Comparison of ENCODE assay signal across 29 cellular contexts in the genomic region with DNA sequence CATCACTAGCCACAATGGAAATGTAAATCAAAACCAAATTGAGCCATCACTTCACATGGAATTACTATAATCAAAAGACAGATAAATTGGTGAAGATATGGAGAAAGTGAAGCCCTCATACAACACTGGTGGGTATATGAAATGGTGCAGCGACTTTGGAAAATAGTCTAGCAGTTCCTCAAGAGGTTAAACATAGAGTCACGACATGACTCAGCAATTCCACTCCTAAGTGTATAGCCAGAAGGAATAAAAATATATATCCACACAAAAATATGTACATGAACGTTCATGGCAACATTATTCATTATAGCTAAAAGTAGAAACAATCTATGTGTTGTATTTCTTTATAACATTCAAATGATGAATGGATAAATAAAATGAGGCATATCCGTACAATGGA. TPM values are rescaled to one million over a fixed set of nuclear protein-coding genes. Genes with fewer than 3 reads are reported as not detected.
DNase-seq lines count a peak whose midpoint lies in the region; ATAC-seq, FAIRE-seq and TF ChIP-seq lines count a peak whose summit lies in the region.
"Had no signal": no experiment of that assay in that cellular context is flagged by ENCODE, and none has a peak within 500 bp of the region (broad histone marks: within the 10 kb centered on the region; RNA-seq: fewer than 3 reads in every experiment).

No MANE protein-coding gene starts in this region.

- no peak for TF ChIP-seq RAD21 in HepG2 (CRISPR knock-in tag; IDR thresholded peaks at IDR 0.05)

- H3K4me3 Mint-ChIP-seq in nephron: no peak overlapping the region
- H3K4me3 Mint-ChIP-seq: B cell; CD4-positive, alpha-beta memory T cell; CD4-positive, CD25-positive, alpha-beta regulatory T cell; CD8-positive, alpha-beta memory T cell had no signal

- H3K36me3 Mint-ChIP-seq in nephron (ENCODE audit: low read depth): peaks cover 8% of the 10 kb centered on the region
- H3K36me3 Mint-ChIP-seq: CD4-positive, alpha-beta memory T cell; CD4-positive, CD25-positive, alpha-beta regulatory T cell; CD8-positive, alpha-beta memory T cell had no signal

- peaks cover 3% of the 10 kb centered on the region for H3K9me3 Mint-ChIP-seq in nephron

- no peak for FAIRE-seq in HepG2 (lab: Jason Lieb, UNC)
- FAIRE-seq: A204.1, GM12878, GM12892, GM18507, GM19239 had no signal

- ATAC-seq in HepG2 (no peak), right lobe of liver (no peak), Panc1 (no peak), GM18909 (IDR thresholded peaks at IDR 0.05; ENCODE audit: poor library complexity, unreplicated experiment) (no peak), left colon (no peak)
- ATAC-seq: GM12878 had no signal

- H3K27me3 ChIP-seq in HepG2 (ENCODE audit: control insufficient read depth in 1 of 2, insufficient read depth in 2 of 2, low read length in 2 of 2): no peaks in the 10 kb centered on the region
- no peaks in the 10 kb centered on the region for H3K27me3 ChIP-seq in right lobe of liver
- no peaks in the 10 kb centered on the region for H3K27me3 ChIP-seq in Panc1 (ENCODE audit: control insufficient read depth, insufficient read depth, low read length)
- H3K27me3 ChIP-seq: BLaER1 treated with 17β-estradiol and CSF1 and Interleukin-3, amounts not matched to agents 10 nM and 100 nM had no signal

- TF ChIP-seq EP300 in HepG2 (IDR thresholded peaks at IDR 0.05; ENCODE audit: low read depth in 2 of 2, low read length in 2 of 2): no peak
- no peak for TF ChIP-seq EP300 in HepG2 (CRISPR knock-in tag; IDR thresholded peaks at IDR 0.05; ENCODE audit: borderline replicate concordance)

- H3K27me3 Mint-ChIP-seq in nephron (ENCODE audit: low read depth): no peaks in the 10 kb centered on the region
- H3K27me3 Mint-ChIP-seq: CD4-positive, alpha-beta memory T cell; CD4-positive, CD25-positive, alpha-beta regulatory T cell had no signal

- H2AFZ ChIP-seq in HepG2 (ENCODE audit: low read length): no peak overlapping the region

- in situ Hi-C loops in HepG2 (cut with HindIII; ENCODE audit: extremely low pct_ligation_motif_present, low pct_unique_long_range_greater_than_20kb): no loop called here
- in situ Hi-C loops in Panc1 (cut with HindIII; ENCODE audit: low pct_unique_long_range_greater_than_20kb, low sequenced_read_pairs): no loop called here

- H3K79me2 ChIP-seq in HepG2 (ENCODE audit: insufficient read depth, low read length): no peaks in the 10 kb centered on the region

- peak overlapping the region in 2 of 3 experiments; percentile 37 to 64 for H3K27ac Mint-ChIP-seq in nephron
- H3K27ac Mint-ChIP-seq: B cell; CD4-positive, alpha-beta memory T cell; CD4-positive, CD25-positive, alpha-beta regulatory T cell; CD8-positive, alpha-beta memory T cell had no signal

- H3K4me3 ChIP-seq in HepG2 (replicated peaks in 1 of 3; ENCODE audit: insufficient read depth in 1 of 3, low read depth in 2 of 3, low read length in 3 of 3) (no peak overlapping the region), right lobe of liver (no peak overlapping the region), HEK293 (ENCODE audit: low read depth, low read length) (no peak overlapping the region), Panc1 (ENCODE audit: low read depth in 2 of 2, low read length in 2 of 2) (no peak overlapping the region)
- H3K4me3 ChIP-seq: BLaER1 treated with 17β-estradiol and CSF1 and Interleukin-3, amounts not matched to agents 10 nM and 100 nM; GM12878 had no signal

- intact Hi-C loops in HepG2 (cut with micrococcal nuclease; ENCODE audit: unreplicated experiment): no loop called here
- intact Hi-C loops in right lobe of liver (cut with DNase I): no loop called here
- intact Hi-C loops in Panc1 (cut with micrococcal nuclease; ENCODE audit: unreplicated experiment): no loop called here
- intact Hi-C loops in left colon (cut with DNase I, micrococcal nuclease): no loop called here

- H3K9me3 ChIP-seq in HepG2 (ENCODE audit: low read length) (no peaks in the 10 kb centered on the region), right lobe of liver (no peaks in the 10 kb centered on the region), HEK293 (ENCODE audit: control insufficient read depth, insufficient read depth, low read depth, low read length) (no peaks in the 10 kb centered on the region), Panc1 (ENCODE audit: control insufficient read depth, insufficient read depth, low read depth, low read length) (no peaks in the 10 kb centered on the region)
- H3K9me3 ChIP-seq: BLaER1 treated with 17β-estradiol and CSF1 and Interleukin-3, amounts not matched to agents 10 nM and 100 nM had no signal

- peaks cover 21% of the 10 kb centered on the region for H3K4me1 ChIP-seq in HepG2 (ENCODE audit: insufficient read depth, low read length)
- H3K4me1 ChIP-seq in right lobe of liver: no peaks in the 10 kb centered on the region
- H3K4me1 ChIP-seq in HEK293 (ENCODE audit: control insufficient read depth, insufficient read depth, low read length): peaks cover 19% of the 10 kb centered on the region
- H3K4me1 ChIP-seq in Panc1 (ENCODE audit: control insufficient read depth, insufficient read depth, low read length): peaks cover 34% of the 10 kb centered on the region
- H3K4me1 ChIP-seq: BLaER1 treated with 17β-estradiol and CSF1 and Interleukin-3, amounts not matched to agents 10 nM and 100 nM had no signal

- POLR2A ChIA-PET in HepG2 (lab: Yijun Ruan, JAX): no interaction called here
- POLR2A ChIA-PET in HEK293 (lab: Yijun Ruan, JAX): no interaction called here
- POLR2A ChIA-PET in Panc1 (lab: Charles Lee): no interaction called here

- CTCF ChIA-PET in HepG2 (lab: Yijun Ruan, JAX; ENCODE audit: low intra/inter-chr PET ratio, low total read pairs): no interaction called here
- CTCF ChIA-PET in HEK293 (lab: Yijun Ruan, JAX): no interaction called here
- CTCF ChIA-PET in Panc1 (lab: Charles Lee): no interaction called here

- BruUV-seq in HepG2 (replicated peaks; lab: Mats Ljungman, UMichigan) (no TSS peak), Panc1 (replicated peaks; lab: Mats Ljungman, UMichigan) (no TSS peak)

- DNase-seq in HepG2 (ENCODE audit: low spot score): no peak
- no peak for DNase-seq in right lobe of liver
- no peak for DNase-seq in Panc1 (ENCODE audit: low read depth, low spot score)
- DNase-seq in KG1 (lab: John Stamatoyannopoulos, UW): no peak
- no peak for DNase-seq in left colon
- DNase-seq: 8988T; AML-193; CD4-positive, alpha-beta memory T cell; CD4-positive, CD25-positive, alpha-beta regulatory T cell; CD8-positive, alpha-beta memory T cell; COR-L47; DMS 273 treated with DMSO at 0.1 percent for 48 hours; DMS153; DMS53; DMS79; DND-41; EL; GDM1 had no signal

- H3K36me3 ChIP-seq in HepG2 (replicated peaks in 1 of 2; ENCODE audit: control insufficient read depth in 1 of 2, insufficient read depth in 2 of 2, low read length in 2 of 2): no peaks in the 10 kb centered on the region
- no peaks in the 10 kb centered on the region for H3K36me3 ChIP-seq in right lobe of liver
- H3K36me3 ChIP-seq in HEK293 (ENCODE audit: control insufficient read depth in 2 of 2, insufficient read depth in 1 of 2, low read length in 2 of 2): no peaks in the 10 kb centered on the region
- H3K36me3 ChIP-seq in Panc1 (ENCODE audit: control insufficient read depth, insufficient read depth, low read length): no peaks in the 10 kb centered on the region
- H3K36me3 ChIP-seq: BLaER1 treated with 17β-estradiol and CSF1 and Interleukin-3, amounts not matched to agents 10 nM and 100 nM had no signal

- H4K20me1 ChIP-seq in HepG2 (ENCODE audit: insufficient read depth, low read length): no peaks in the 10 kb centered on the region
- H4K20me1 ChIP-seq: BLaER1 treated with 17β-estradiol and CSF1 and Interleukin-3, amounts not matched to agents 10 nM and 100 nM had no signal

- H3K27ac ChIP-seq in HepG2 (ENCODE audit: extremely low read length, insufficient read depth, low read length): no peak overlapping the region
- H3K27ac ChIP-seq in right lobe of liver: no peak overlapping the region
- no peak overlapping the region for H3K27ac ChIP-seq in HEK293 (ENCODE audit: extremely low read depth, low read depth, low read length)
- H3K27ac ChIP-seq in Panc1 (ENCODE audit: low read length): peak overlapping the region; percentile 76; the same call in 1 of the 2 replicates
- H3K27ac ChIP-seq: BLaER1 treated with 17β-estradiol and CSF1 and Interleukin-3, amounts not matched to agents 10 nM and 100 nM; C4-2B had no signal

- 74% methylated on average over 4 of the region's 4 CpGs for WGBS in HepG2 (ENCODE audit: low lambda C conversion rate)
- WGBS in right lobe of liver (ENCODE audit: insufficient coverage, low coverage, low lambda C conversion rate, missing lambda C conversion rate): 70% methylated on average over 4 of the region's 4 CpGs

- no peak overlapping the region for H3K9ac ChIP-seq in HepG2 (ENCODE audit: insufficient read depth, low read depth, low read length)
- H3K9ac ChIP-seq: BLaER1 treated with 17β-estradiol and CSF1 and Interleukin-3, amounts not matched to agents 10 nM and 100 nM had no signal

- TF ChIP-seq POLR2A in HepG2 (IDR thresholded peaks at IDR 0.05; ENCODE audit: insufficient read depth in 1 of 2, low read depth in 2 of 2, low read length in 2 of 2) (no peak), right lobe of liver (IDR thresholded peaks at IDR 0.05) (no peak)

- TF ChIP-seq CTCF in HepG2 (CRISPR knock-in tag; IDR thresholded peaks at IDR 0.05) (no peak), right lobe of liver (IDR thresholded peaks at IDR 0.05) (no peak), HEK293 (tag by site-specific recombination; IDR thresholded peaks at IDR 0.05) (no peak), Panc1 (IDR thresholded peaks at IDR 0.05) (no peak), nephron (IDR thresholded peaks at IDR 0.05; ENCODE audit: unreplicated experiment in 3 of 3) (no peak)

- H3K4me2 ChIP-seq in HepG2 (ENCODE audit: low read depth, low read length): no peak overlapping the region
- H3K4me2 ChIP-seq: BLaER1 treated with 17β-estradiol and CSF1 and Interleukin-3, amounts not matched to agents 10 nM and 100 nM had no signal

- peaks cover 5% of the 10 kb centered on the region for H3K4me1 Mint-ChIP-seq in nephron
- H3K4me1 Mint-ChIP-seq: B cell; CD4-positive, alpha-beta memory T cell; CD4-positive, CD25-positive, alpha-beta regulatory T cell; CD8-positive, alpha-beta memory T cell had no signal

RNA-seq across cellular contexts. Expression of a gene that starts 33.1 kb away (rescaled TPM):
- total RNA-seq in HepG2 (2016; rRNA removed; fragmentation: Illumina TruSeq; extraction: Trizol) (28.8 and 49.2 TPM in 2 replicates), right lobe of liver (10 to 100 TPM; 15.0 to 66.0 (median 39.5) TPM), Panc1 (2021; ENCODE audit: unreplicated experiment) (8.5 TPM), left colon (100 to 1,000 TPM; 141 to 157 TPM)
- total RNA-seq in HepG2 (2016; cell fraction: cytosol; rRNA removed; fragmentation: Illumina TruSeq; extraction: Trizol; ENCODE audit: low read depth): 2.4 and 2.6 TPM in 2 replicates
- 28.8 and 50.1 TPM in 2 replicates for total RNA-seq in HepG2 (2016; cell fraction: insoluble cytoplasmic fraction; rRNA removed; fragmentation: Illumina TruSeq; extraction: Trizol)
- 18.7 and 20.1 TPM in 2 replicates for total RNA-seq in HepG2 (2016; cell fraction: membrane; rRNA removed; fragmentation: Illumina TruSeq; extraction: Trizol)
- 21.9 and 24.0 TPM in 2 replicates for total RNA-seq in HepG2 (2016; cell fraction: nucleus; rRNA removed; fragmentation: Illumina TruSeq; extraction: Trizol)
- 9.1 and 10.9 TPM in 2 replicates for polyA plus RNA-seq in HepG2 (2011; rRNA removed)
- polyA plus RNA-seq in HepG2 (2011; cell fraction: cytosol; rRNA removed): 5.4 and 9.9 TPM in 2 replicates
- polyA plus RNA-seq in HepG2 (2011; cell fraction: nucleus; rRNA removed): 3.0 and 3.8 TPM in 2 replicates
- polyA plus RNA-seq in HepG2 (2012): 14.3 and 18.3 TPM in 2 replicates
- polyA plus RNA-seq in HepG2 (2016; cell fraction: cytosol; fragmentation: Illumina TruSeq; extraction: Trizol; ENCODE audit: low read depth): 2.0 and 2.3 TPM in 2 replicates
- 41.2 and 44.0 TPM in 2 replicates for polyA plus RNA-seq in HepG2 (2016; cell fraction: insoluble cytoplasmic fraction; fragmentation: Illumina TruSeq; extraction: Trizol; ENCODE audit: low read depth)
- polyA plus RNA-seq in HepG2 (2016; cell fraction: membrane; fragmentation: Illumina TruSeq; extraction: Trizol; ENCODE audit: low read depth): 9.8 and 9.9 TPM in 2 replicates
- 22.0 and 22.3 TPM in 2 replicates for polyA plus RNA-seq in HepG2 (2016; cell fraction: nucleus; fragmentation: Illumina TruSeq; extraction: Trizol; ENCODE audit: insufficient read depth, low read depth)
- 0.14 and 7.0 TPM in 2 replicates for polyA minus RNA-seq in HepG2 (2011; rRNA and poly(A)+ RNA removed; ENCODE audit: low replicate concordance)
- 13.6 and 16.5 TPM in 2 replicates for polyA minus RNA-seq in HepG2 (2011; cell fraction: cytosol; rRNA and poly(A)+ RNA removed)
- 16.2 and 18.3 TPM in 2 replicates for polyA minus RNA-seq in HepG2 (2011; cell fraction: nucleus; rRNA and poly(A)+ RNA removed)
- polyA plus RNA-seq in Panc1 (2012; ENCODE audit: insufficient read length): 6.1 TPM
- total RNA-seq: B cell had no signal
